ENCODE assay signal across 19 cellular contexts in genomic region chr4:86657382-86657781, GRCh38.
DNase-seq lines count a peak whose midpoint lies in the region; ATAC-seq, FAIRE-seq and TF ChIP-seq lines count a peak whose summit lies in the region.
"Had no signal": no experiment of that assay in that cellular context is flagged by ENCODE, and none has a peak within 500 bp of the region (broad histone marks: within the 10 kb centered on the region; RNA-seq: fewer than 3 reads in every experiment).

No MANE protein-coding gene starts in this region.

- FAIRE-seq in HepG2 (lab: Jason Lieb, UNC): no peak
- no peak for FAIRE-seq in GM12878 (lab: Jason Lieb, UNC)
- FAIRE-seq: A549, G401.6, HTR-8/SVneo had no signal

- H3K4me1 ChIP-seq in HepG2 (ENCODE audit: insufficient read depth, low read length) (no peaks in the 10 kb centered on the region), right lobe of liver (no peaks in the 10 kb centered on the region), GM12878 (ENCODE audit: control insufficient read depth, insufficient read depth, low read length) (peaks cover 3% of the 10 kb centered on the region; the same call in 1 of the 2 replicates)
- H3K4me1 ChIP-seq: HAP-1 had no signal

- no peak overlapping the region for H3K27ac ChIP-seq in HepG2 (ENCODE audit: extremely low read length, insufficient read depth, low read length)
- no peak overlapping the region for H3K27ac ChIP-seq in right lobe of liver
- no peak overlapping the region for H3K27ac ChIP-seq in GM12878 (ENCODE audit: control insufficient read depth, insufficient read depth)
- H3K27ac ChIP-seq: 22Rv1, A549, C4-2B, GM23248, HL-60 had no signal

- peak; percentile 54 for ATAC-seq in HepG2
- ATAC-seq in right lobe of liver: no peak
- ATAC-seq in GM12878: peak; percentile 65
- ATAC-seq in GM19452 (IDR thresholded peaks at IDR 0.05; ENCODE audit: unreplicated experiment): no peak
- ATAC-seq: A549 had no signal

- TF ChIP-seq POLR2A in HepG2 (IDR thresholded peaks at IDR 0.05; ENCODE audit: insufficient read depth in 1 of 2, low read depth in 2 of 2, low read length in 2 of 2) (no peak), right lobe of liver (IDR thresholded peaks at IDR 0.05) (no peak), GM12878 (IDR thresholded peaks at IDR 0.05; ENCODE audit: low read depth, low read length) (no peak)

- SMC1A ChIA-PET in GM12878 (lab: Charles Lee; ENCODE audit: uncharacterized antibody, unreplicated experiment): interaction anchor here (0.6 to 2.2 kb wide), 15 partner anchors 9 to 516 kb away, joined by 3 to 12 read pairs (median 4); no protein-coding TSS in a partner anchor

- DNase-seq in HepG2 (ENCODE audit: low spot score): no peak
- no peak for DNase-seq in right lobe of liver
- DNase-seq in NCI-H510A treated with DMSO at 0.1 percent for 48 hours (lab: John Stamatoyannopoulos, UW): peak; percentile 21
- DNase-seq in GM12878 (ENCODE audit: low read depth, low spot score): no peak
- DNase-seq in activated T-cell treated with anti-CD3 and anti-CD28 coated beads, Interleukin-2, amount 50 U/mL, for 1 hour: no peak
- no peak for DNase-seq in DMS114 treated with DMSO at 0.1 percent for 48 hours (lab: John Stamatoyannopoulos, UW; ENCODE audit: unreplicated experiment)
- DNase-seq: AML-193; CD4-positive, alpha-beta memory T cell; GM23248; Karpas-422; KBM-7 had no signal

- no peak for TF ChIP-seq RAD21 in HepG2 (CRISPR knock-in tag; IDR thresholded peaks at IDR 0.05)
- TF ChIP-seq RAD21 in GM12878 (IDR thresholded peaks at IDR 0.05; ENCODE audit: insufficient read depth, low read depth, low read length): no peak

- H4K20me1 ChIP-seq in HepG2 (ENCODE audit: insufficient read depth, low read length) (no peaks in the 10 kb centered on the region), GM12878 (ENCODE audit: control insufficient read depth, insufficient read depth) (no peaks in the 10 kb centered on the region)

- H3K4me2 ChIP-seq in HepG2 (ENCODE audit: low read depth, low read length): no peak overlapping the region
- no peak overlapping the region for H3K4me2 ChIP-seq in GM12878 (ENCODE audit: control insufficient read depth, insufficient read depth)
- H3K4me2 ChIP-seq: A549 had no signal

- POLR2A ChIA-PET in HepG2 (lab: Yijun Ruan, JAX) (no interaction called here), GM12878 (lab: Charles Lee) (interaction anchor here (1.1 to 1.6 kb wide), 2 partner anchors 14 to 85 kb away, joined by 3 to 4 read pairs; no protein-coding TSS in a partner anchor)

- no peaks in the 10 kb centered on the region for H3K79me2 ChIP-seq in HepG2 (ENCODE audit: insufficient read depth, low read length)
- H3K79me2 ChIP-seq in GM12878 (ENCODE audit: control insufficient read depth, insufficient read depth, low read length): no peaks in the 10 kb centered on the region

- CTCF ChIA-PET in HepG2 (lab: Yijun Ruan, JAX; ENCODE audit: low intra/inter-chr PET ratio, low total read pairs) (no interaction called here), GM12878 (lab: Yijun Ruan, JAX) (interaction anchor here (1.0 to 2.2 kb wide), 8 partner anchors 15 to 158 kb away, joined by 3 to 10 read pairs (median 4); no protein-coding TSS in a partner anchor)

- RAD21 ChIA-PET in GM12878 (lab: Charles Lee; ENCODE audit: unreplicated experiment): interaction anchor here (1.0 to 2.3 kb wide), 8 partner anchors 15 to 158 kb away, joined by 3 to 12 read pairs (median 6); partner anchors contain the start of gene PTPN13

- no peaks in the 10 kb centered on the region for H3K36me3 ChIP-seq in HepG2 (replicated peaks in 1 of 2; ENCODE audit: control insufficient read depth in 1 of 2, insufficient read depth in 2 of 2, low read length in 2 of 2)
- H3K36me3 ChIP-seq in right lobe of liver: no peaks in the 10 kb centered on the region
- H3K36me3 ChIP-seq in GM12878 (ENCODE audit: control insufficient read depth in 2 of 2, insufficient read depth in 2 of 2, low read length in 1 of 2): no peaks in the 10 kb centered on the region
- H3K36me3 ChIP-seq: HAP-1 had no signal

- H3K9ac ChIP-seq in HepG2 (ENCODE audit: insufficient read depth, low read depth, low read length): no peak overlapping the region
- no peak overlapping the region for H3K9ac ChIP-seq in GM12878 (ENCODE audit: control insufficient read depth, insufficient read depth, low read length)
- H3K9ac ChIP-seq: GM23248 had no signal

- TF ChIP-seq EP300 in HepG2 (IDR thresholded peaks at IDR 0.05; ENCODE audit: low read depth in 2 of 2, low read length in 2 of 2): no peak
- TF ChIP-seq EP300 in HepG2 (CRISPR knock-in tag; IDR thresholded peaks at IDR 0.05; ENCODE audit: borderline replicate concordance): no peak
- no peak for TF ChIP-seq EP300 in GM12878 (IDR thresholded peaks at IDR 0.05; ENCODE audit: borderline replicate concordance in 1 of 2, control insufficient read depth in 1 of 2, low read depth in 2 of 2, low read length in 2 of 2)

- peaks cover 11% of the 10 kb centered on the region for H3K9me3 ChIP-seq in HepG2 (ENCODE audit: low read length)
- peaks cover 0 to 14% (median 2%) of the 10 kb centered on the region in 4 donors for H3K9me3 ChIP-seq in right lobe of liver
- peaks cover 1% of the 10 kb centered on the region; the same call in 1 of the 3 replicates for H3K9me3 ChIP-seq in GM12878 (replicated peaks; ENCODE audit: control insufficient read depth, insufficient read depth, low read length)

- BruUV-seq in HepG2 (replicated peaks; lab: Mats Ljungman, UMichigan) (no TSS peak), GM12878 (replicated peaks; lab: Mats Ljungman, UMichigan) (no TSS peak)

- intact Hi-C loops in HepG2 (cut with micrococcal nuclease; ENCODE audit: unreplicated experiment) (no loop called here), right lobe of liver (cut with DNase I) (no loop called here), GM12878 (cut with micrococcal nuclease; ENCODE audit: unreplicated experiment) (no loop called here)

- 27% methylated on average over 1 of the region's 1 CpG for WGBS in HepG2 (ENCODE audit: low lambda C conversion rate)
- WGBS in right lobe of liver (ENCODE audit: insufficient coverage, low coverage, low lambda C conversion rate, missing lambda C conversion rate): no CpG with 5 or more reads among the region's 1 CpG
- 38% methylated on average over 1 of the region's 1 CpG for WGBS in GM12878 (ENCODE audit: insufficient coverage, insufficient replicate concordance, low lambda C conversion rate, missing lambda C conversion rate)

- in situ Hi-C loops in HepG2 (cut with HindIII; ENCODE audit: extremely low pct_ligation_motif_present, low pct_unique_long_range_greater_than_20kb): no loop called here
- in situ Hi-C loops in GM12878 (cut with MboI): no loop called here

- TF ChIP-seq CTCF in HepG2 (CRISPR knock-in tag; IDR thresholded peaks at IDR 0.05) (no peak), right lobe of liver (IDR thresholded peaks at IDR 0.05) (no peak), GM12878 (IDR thresholded peaks at IDR 0.05 in 2 of 3, conservative IDR thresholded peaks at IDR 0.05 in 1 of 3; ENCODE audit: control insufficient read depth in 2 of 3, extremely low read depth in 1 of 3, insufficient read depth in 1 of 3, low read depth in 3 of 3, low read length in 3 of 3) (no peak)

- H2AFZ ChIP-seq in HepG2 (ENCODE audit: low read length) (no peak overlapping the region), GM12878 (ENCODE audit: control insufficient read depth, low read depth, low read length) (no peak overlapping the region)
- H2AFZ ChIP-seq: GM23248 had no signal

- H3K4me3 ChIP-seq in HepG2 (replicated peaks in 1 of 3; ENCODE audit: insufficient read depth in 1 of 3, low read depth in 2 of 3, low read length in 3 of 3): no peak overlapping the region
- no peak overlapping the region for H3K4me3 ChIP-seq in right lobe of liver
- no peak overlapping the region for H3K4me3 ChIP-seq in GM12878
- H3K4me3 ChIP-seq: A549, GM23248, HAP-1 had no signal

- no peaks in the 10 kb centered on the region for H3K27me3 ChIP-seq in HepG2 (ENCODE audit: control insufficient read depth in 1 of 2, insufficient read depth in 2 of 2, low read length in 2 of 2)
- H3K27me3 ChIP-seq in right lobe of liver: no peaks in the 10 kb centered on the region
- no peaks in the 10 kb centered on the region for H3K27me3 ChIP-seq in GM12878 (replicated peaks in 1 of 2; ENCODE audit: control insufficient read depth in 2 of 2, insufficient read depth in 2 of 2, low read length in 1 of 2)

TF ChIP-seq in HepG2, 621 proteins besides CTCF, POLR2A, EP300 and RAD21:
- no peak for TF ChIP-seq ZBTB39 (CRISPR knock-in tag; IDR thresholded peaks at IDR 0.05)

TF ChIP-seq in GM12878, 131 proteins besides CTCF, POLR2A, EP300 and RAD21 (continues in another document):
- TF ChIP-seq TBL1XR1 (IDR thresholded peaks at IDR 0.05; ENCODE audit: low read depth, low read length) (no peak), TCF12 (IDR thresholded peaks at IDR 0.05; ENCODE audit: low read depth, low read length) (no peak), NRF1 (conservative IDR thresholded peaks at IDR 0.05; ENCODE audit: low read depth, low read length) (no peak), ZNF217 (IDR thresholded peaks at IDR 0.05) (no peak), RFX5 (IDR thresholded peaks at IDR 0.05; ENCODE audit: low read depth, low read length) (no peak), CBX3 (IDR thresholded peaks at IDR 0.05; ENCODE audit: borderline replicate concordance, low read depth) (no peak), JUNB (IDR thresholded peaks at IDR 0.05) (no peak), BCLAF1 (IDR thresholded peaks at IDR 0.05) (no peak)

Comparison
In these comparisons a context has a peak if more than half of its experiments do, and no peak if none do; other contexts are left out.
1. ATAC-seq: peak in HepG2 (single experiment) and GM12878 (single experiment); none in right lobe of liver (0 of 4) and GM19452 (single experiment).